In the genomic region with DNA sequence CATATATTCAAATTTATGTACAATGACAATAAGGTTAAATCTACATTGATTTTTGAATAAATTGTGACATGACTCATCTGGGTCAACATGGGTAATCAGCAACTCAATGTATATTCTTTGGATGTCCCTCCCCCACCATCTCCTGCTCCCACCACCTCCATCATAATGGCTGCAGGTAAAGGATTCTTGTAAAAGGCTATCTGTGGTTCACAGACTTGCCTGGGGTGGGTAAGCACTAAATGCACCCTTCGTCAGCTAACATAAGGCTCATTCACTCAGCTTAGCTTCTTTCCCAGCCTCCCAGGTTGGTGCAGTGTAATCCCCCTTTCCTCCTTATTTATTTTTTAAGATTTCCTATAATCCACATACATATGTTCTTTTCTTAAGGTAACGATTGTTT, we compare ENCODE assay signal across 23 cellular contexts.
DNase-seq lines count a peak whose midpoint lies in the region; ATAC-seq, FAIRE-seq and TF ChIP-seq lines count a peak whose summit lies in the region.
"Had no signal": no experiment of that assay in that cellular context is flagged by ENCODE, and none has a peak within 500 bp of the region (broad histone marks: within the 10 kb centered on the region; RNA-seq: fewer than 3 reads in every experiment).

No MANE protein-coding gene starts in this region.

- H3K27me3 ChIP-seq in astrocyte (ENCODE audit: insufficient read depth, low read length) (no peaks in the 10 kb centered on the region), iPS-20b (ENCODE audit: insufficient read depth, low read length) (no peaks in the 10 kb centered on the region), smooth muscle cell (ENCODE audit: low read depth) (no peaks in the 10 kb centered on the region)
- H3K27me3 ChIP-seq: BLaER1 treated with 17β-estradiol and CSF1 and Interleukin-3, amounts not matched to agents 10 nM and 100 nM; Peyer's patch; SJSA1 had no signal

- DNase-seq in DMS53 (lab: John Stamatoyannopoulos, UW) (peak; percentile 25), DMS53 treated with DMSO at 0.1 percent for 48 hours (lab: John Stamatoyannopoulos, UW; ENCODE audit: unreplicated experiment) (no peak), astrocyte (ENCODE audit: low read depth) (no peak), smooth muscle cell (lab: John Stamatoyannopoulos, UW; ENCODE audit: unreplicated experiment) (no peak), NCI-H345 (lab: John Stamatoyannopoulos, UW) (no peak)
- DNase-seq in activated effector memory CD4-positive, alpha-beta T cell treated with Interleukin-2 at 50 U/mL for 16 hours = no peak
- no peak for DNase-seq in activated CD8-positive, alpha-beta T cell treated with anti-CD3 and anti-CD28 coated beads, Interleukin-2, amount 10 ng/mL, durations not matched to agents 7 days and 5 days
- DNase-seq: CD8-positive, alpha-beta T cell; DMS79; NCI-H1092 treated with DMSO at 0.1 percent for 48 hours; NCI-H1436 treated with DMSO at 0.1 percent for 48 hours; NCI-H1930; NCI-H510A; NCI-H748 treated with DMSO at 0.1 percent for 48 hours; Peyer's patch had no signal

- no peaks in the 10 kb centered on the region for H3K9me3 Mint-ChIP-seq in astrocyte (ENCODE audit: unreplicated experiment)
- no peaks in the 10 kb centered on the region for H3K9me3 Mint-ChIP-seq in activated CD8-positive, alpha-beta T cell treated with anti-CD3 and anti-CD28 coated beads, Interleukin-2, amount 10 ng/mL, durations not matched to agents 7 days and 5 days (ENCODE audit: insufficient read depth)
- H3K9me3 Mint-ChIP-seq: CD8-positive, alpha-beta T cell had no signal

- CTCF ChIA-PET in activated CD8-positive, alpha-beta T cell treated with anti-CD3 and anti-CD28 coated beads, Interleukin-2, amount 10 ng/mL, durations not matched to agents 7 days and 5 days (lab: Charles Lee) = no interaction called here

- H3K4me3 Mint-ChIP-seq in astrocyte (ENCODE audit: unreplicated experiment) = no peak overlapping the region
- no peak overlapping the region for H3K4me3 Mint-ChIP-seq in activated CD8-positive, alpha-beta T cell treated with anti-CD3 and anti-CD28 coated beads, Interleukin-2, amount 10 ng/mL, durations not matched to agents 7 days and 5 days
- H3K4me3 Mint-ChIP-seq: CD8-positive, alpha-beta T cell had no signal

- no peak for TF ChIP-seq CTCF in astrocyte (IDR thresholded peaks at IDR 0.05; ENCODE audit: insufficient read depth, low read depth, low read length)
- TF ChIP-seq CTCF in smooth muscle cell (IDR thresholded peaks at IDR 0.05; ENCODE audit: borderline replicate concordance, insufficient read depth, poor library complexity, severe bottlenecking) = no peak

- H3K4me2 ChIP-seq in astrocyte (ENCODE audit: low read length) (no peak overlapping the region), smooth muscle cell (peak overlapping the region; percentile 63)
- H3K4me2 ChIP-seq: KMS-11 had no signal

- no peak for FAIRE-seq in astrocyte (lab: Jason Lieb, UNC)
- FAIRE-seq: GM19239 had no signal

- peaks cover 16% of the 10 kb centered on the region for H3K4me1 Mint-ChIP-seq in astrocyte (ENCODE audit: low read depth, unreplicated experiment)
- H3K4me1 Mint-ChIP-seq in activated CD8-positive, alpha-beta T cell treated with anti-CD3 and anti-CD28 coated beads, Interleukin-2, amount 10 ng/mL, durations not matched to agents 7 days and 5 days (ENCODE audit: low read depth) = no peaks in the 10 kb centered on the region

- H3K4me1 ChIP-seq in astrocyte (ENCODE audit: insufficient read depth, low read length) = no peaks in the 10 kb centered on the region
- peaks cover 32% of the 10 kb centered on the region for H3K4me1 ChIP-seq in iPS-20b (ENCODE audit: insufficient read depth, low read length)
- H3K4me1 ChIP-seq in smooth muscle cell (ENCODE audit: low read depth) = peaks cover 30% of the 10 kb centered on the region
- H3K4me1 ChIP-seq: HAP-1, Peyer's patch had no signal

- peak overlapping the region; percentile 87 for H3K27ac Mint-ChIP-seq in astrocyte (ENCODE audit: unreplicated experiment)
- no peak overlapping the region for H3K27ac Mint-ChIP-seq in activated CD8-positive, alpha-beta T cell treated with anti-CD3 and anti-CD28 coated beads, Interleukin-2, amount 10 ng/mL, durations not matched to agents 7 days and 5 days
- H3K27ac Mint-ChIP-seq: CD8-positive, alpha-beta T cell had no signal

- no peak overlapping the region for H3K9ac ChIP-seq in astrocyte (ENCODE audit: low read length)
- H3K9ac ChIP-seq in iPS-20b (ENCODE audit: low read depth, low read length) = no peak overlapping the region
- H3K9ac ChIP-seq in smooth muscle cell (ENCODE audit: low read depth) = no peak overlapping the region
- H3K9ac ChIP-seq: KMS-11 had no signal

- H3K79me2 ChIP-seq in astrocyte (ENCODE audit: insufficient read depth, low read length) (no peaks in the 10 kb centered on the region), smooth muscle cell (ENCODE audit: low read depth) (no peaks in the 10 kb centered on the region)

- no peak overlapping the region for H3K4me3 ChIP-seq in astrocyte (ENCODE audit: insufficient read depth, low read depth, low read length)
- H3K4me3 ChIP-seq in iPS-20b (ENCODE audit: low read length) = no peak overlapping the region
- no peak overlapping the region for H3K4me3 ChIP-seq in smooth muscle cell
- H3K4me3 ChIP-seq: BLaER1 treated with 17β-estradiol and CSF1 and Interleukin-3, amounts not matched to agents 10 nM and 100 nM; HAP-1; Peyer's patch; SJSA1 had no signal

- POLR2A ChIA-PET in activated CD8-positive, alpha-beta T cell treated with anti-CD3 and anti-CD28 coated beads, Interleukin-2, amount 10 ng/mL, durations not matched to agents 7 days and 5 days (lab: Charles Lee) = no interaction called here

- H3K36me3 Mint-ChIP-seq in astrocyte (ENCODE audit: low read depth, unreplicated experiment) = peaks cover 3% of the 10 kb centered on the region
- no peaks in the 10 kb centered on the region for H3K36me3 Mint-ChIP-seq in activated CD8-positive, alpha-beta T cell treated with anti-CD3 and anti-CD28 coated beads, Interleukin-2, amount 10 ng/mL, durations not matched to agents 7 days and 5 days (ENCODE audit: low read depth)
- H3K36me3 Mint-ChIP-seq: CD8-positive, alpha-beta T cell had no signal

- no peaks in the 10 kb centered on the region for H3K27me3 Mint-ChIP-seq in astrocyte (ENCODE audit: low read depth, unreplicated experiment)
- H3K27me3 Mint-ChIP-seq in activated CD8-positive, alpha-beta T cell treated with anti-CD3 and anti-CD28 coated beads, Interleukin-2, amount 10 ng/mL, durations not matched to agents 7 days and 5 days (ENCODE audit: low read depth) = no peaks in the 10 kb centered on the region

- no peak for ATAC-seq in activated CD8-positive, alpha-beta T cell treated with anti-CD3 and anti-CD28 coated beads, Interleukin-2, amount 10 ng/mL, durations not matched to agents 7 days and 5 days
- ATAC-seq: CD8-positive, alpha-beta T cell had no signal

- H4K20me1 ChIP-seq in astrocyte (ENCODE audit: insufficient read depth, low read length) (no peaks in the 10 kb centered on the region), smooth muscle cell (ENCODE audit: low read depth) (no peaks in the 10 kb centered on the region)
- H4K20me1 ChIP-seq: BLaER1 treated with 17β-estradiol and CSF1 and Interleukin-3, amounts not matched to agents 10 nM and 100 nM had no signal

- H3F3A ChIP-seq in smooth muscle cell (ENCODE audit: low read depth) = peaks cover 3% of the 10 kb centered on the region

- H3K36me3 ChIP-seq in astrocyte (ENCODE audit: insufficient read depth, low read length) (no peaks in the 10 kb centered on the region), iPS-20b (ENCODE audit: insufficient read depth, low read depth, low read length) (no peaks in the 10 kb centered on the region), smooth muscle cell (ENCODE audit: low read depth) (no peaks in the 10 kb centered on the region)
- H3K36me3 ChIP-seq: BLaER1 treated with 17β-estradiol and CSF1 and Interleukin-3, amounts not matched to agents 10 nM and 100 nM; HAP-1; Peyer's patch; SJSA1 had no signal

- 85% methylated on average over 2 of the region's 2 CpGs for WGBS in smooth muscle cell (ENCODE audit: low lambda C conversion rate)

- H2AFZ ChIP-seq in astrocyte (ENCODE audit: low read depth, low read length) = no peak overlapping the region
- no peak overlapping the region for H2AFZ ChIP-seq in smooth muscle cell (ENCODE audit: low read depth)

- no peak overlapping the region for H3K27ac ChIP-seq in astrocyte (ENCODE audit: low read depth, low read length)
- peak overlapping the region; percentile 45 for H3K27ac ChIP-seq in iPS-20b (ENCODE audit: low read length)
- peak overlapping the region; percentile 84 for H3K27ac ChIP-seq in smooth muscle cell (ENCODE audit: low read depth)
- H3K27ac ChIP-seq: 22Rv1, HL-60, KMS-11, Peyer's patch had no signal

- H3K9me3 ChIP-seq in astrocyte (ENCODE audit: insufficient read depth, low read depth, low read length) = no peaks in the 10 kb centered on the region
- H3K9me3 ChIP-seq in iPS-20b (ENCODE audit: insufficient read depth, low read depth, low read length) = no peaks in the 10 kb centered on the region
- H3K9me3 ChIP-seq in smooth muscle cell (replicated peaks; ENCODE audit: low read depth) = no peaks in the 10 kb centered on the region
- H3K9me3 ChIP-seq: HAP-1, Peyer's patch, SJSA1 had no signal
